Comparison of ENCODE assay signal across 21 cellular contexts in the genomic region with DNA sequence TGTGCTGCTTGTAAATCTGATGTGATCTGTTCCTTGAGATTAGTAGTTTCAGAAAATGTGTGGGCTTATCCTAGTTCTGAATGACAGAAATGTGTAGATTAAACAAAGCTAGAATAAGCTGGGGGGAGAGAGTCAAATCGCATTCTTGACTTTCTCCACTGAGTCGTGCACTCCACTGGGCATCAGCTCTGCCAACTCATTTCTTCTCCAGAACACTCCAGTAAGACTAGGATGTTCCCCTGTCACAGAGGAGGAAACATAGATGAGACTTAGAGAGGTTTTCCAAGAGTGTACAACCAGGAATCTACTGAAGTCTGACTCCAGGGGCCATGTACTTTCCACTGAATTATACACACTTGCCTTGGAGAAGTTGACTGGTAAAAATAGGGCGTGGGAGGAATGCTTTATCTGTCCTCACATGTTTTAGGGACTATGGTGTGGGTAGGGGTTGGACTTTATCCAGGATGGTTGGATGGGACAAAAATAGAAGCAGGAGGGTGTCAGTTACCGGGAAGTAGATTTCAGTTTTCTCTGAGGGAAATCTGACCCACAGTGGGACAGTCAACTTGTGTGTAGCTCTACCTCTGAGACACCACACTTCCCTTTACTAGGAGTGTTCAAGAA.
DNase-seq lines count a peak whose midpoint lies in the region; ATAC-seq and TF ChIP-seq lines count a peak whose summit lies in the region.
"Had no signal": no experiment of that assay in that cellular context is flagged by ENCODE, and none has a peak within 500 bp of the region (broad histone marks: within the 10 kb centered on the region; RNA-seq: fewer than 3 reads in every experiment).

No MANE protein-coding gene starts in this region.

- H3K9me3 ChIP-seq in right cardiac atrium (ENCODE audit: control insufficient read depth, low read length), result no peaks in the 10 kb centered on the region
- no peaks in the 10 kb centered on the region for H3K9me3 ChIP-seq in naive thymus-derived CD4-positive, alpha-beta T cell (ENCODE audit: control insufficient read depth in 2 of 3, low read length in 3 of 3)
- H3K9me3 ChIP-seq: BLaER1, prostate gland, spleen, upper lobe of right lung had no signal

- ATAC-seq in Right ventricle myocardium inferior, result peak; percentile 72
- peak; percentile 76 to 80 for ATAC-seq in right cardiac atrium
- ATAC-seq in naive thymus-derived CD4-positive, alpha-beta T cell, result no peak
- no peak for ATAC-seq in natural killer cell treated with Interleukin-12 subunit alpha and Interleukin-12 subunit beta and Interleukin-15 and Interleukin-18, amount 100 ng/mL, for 72 hours
- ATAC-seq: T-helper 17 cell, upper lobe of right lung had no signal

- no peak overlapping the region for H3K4me3 Mint-ChIP-seq in naive thymus-derived CD4-positive, alpha-beta T cell
- no peak overlapping the region for H3K4me3 Mint-ChIP-seq in natural killer cell treated with Interleukin-12 subunit alpha and Interleukin-12 subunit beta and Interleukin-15 and Interleukin-18, amount 100 ng/mL, for 72 hours
- H3K4me3 Mint-ChIP-seq: IgD-negative memory B cell, T-helper 17 cell had no signal

- no peaks in the 10 kb centered on the region for H3K27me3 Mint-ChIP-seq in naive thymus-derived CD4-positive, alpha-beta T cell
- H3K27me3 Mint-ChIP-seq in natural killer cell treated with Interleukin-12 subunit alpha and Interleukin-12 subunit beta and Interleukin-15 and Interleukin-18, amount 100 ng/mL, for 72 hours, result peaks cover 0 to 6% of the 10 kb centered on the region in 2 donors
- H3K27me3 Mint-ChIP-seq: IgD-negative memory B cell, T-helper 17 cell had no signal

- H3K4me3 ChIP-seq in choroid plexus epithelial cell (ENCODE audit: low read depth, low read length) (no peak overlapping the region), right cardiac atrium (ENCODE audit: low read length) (no peak overlapping the region)
- H3K4me3 ChIP-seq in naive thymus-derived CD4-positive, alpha-beta T cell (ENCODE audit: low read length), result no peak overlapping the region
- H3K4me3 ChIP-seq: BLaER1, prostate gland, spleen, upper lobe of right lung had no signal

- H3K36me3 Mint-ChIP-seq in naive thymus-derived CD4-positive, alpha-beta T cell, result peaks cover 0 to 15% (median 0%) of the 10 kb centered on the region in 5 donors
- H3K36me3 Mint-ChIP-seq in natural killer cell treated with Interleukin-12 subunit alpha and Interleukin-12 subunit beta and Interleukin-15 and Interleukin-18, amount 100 ng/mL, for 72 hours, result no peaks in the 10 kb centered on the region

- CTCF ChIA-PET in naive thymus-derived CD4-positive, alpha-beta T cell (lab: Charles Lee), result no interaction called here

- TF ChIP-seq CTCF in choroid plexus epithelial cell (conservative IDR thresholded peaks at IDR 0.05; ENCODE audit: low read depth, low read length), result no peak

- intact Hi-C loops in Right ventricle myocardium inferior (cut with DNase I) (no loop called here), cardiac septum (cut with DNase I) (loop anchor here (1.0 kb wide), 1 partner anchor 41 kb away; no protein-coding TSS in a partner anchor), right cardiac atrium (cut with DNase I) (no loop called here)
- intact Hi-C loops in naive thymus-derived CD4-positive, alpha-beta T cell (cut with micrococcal nuclease), result no loop called here

- no peak for DNase-seq in Right ventricle myocardium inferior (ENCODE audit: missing footprints)
- DNase-seq in cardiac septum (ENCODE audit: low spot score), result no peak
- peak; percentile 16 for DNase-seq in choroid plexus epithelial cell (ENCODE audit: low read depth)
- no peak for DNase-seq in right cardiac atrium
- DNase-seq in naive thymus-derived CD4-positive, alpha-beta T cell, result no peak
- DNase-seq in activated CD8-positive, alpha-beta memory T cell treated with anti-CD3 and anti-CD28 coated beads for 24 hours, result no peak
- no peak for DNase-seq in natural killer cell treated with Interleukin-12 subunit alpha and Interleukin-12 subunit beta and Interleukin-15 and Interleukin-18, amount 100 ng/mL, for 72 hours (ENCODE audit: low spot score)
- DNase-seq in Ammon's horn (ENCODE audit: low spot score), result no peak
- DNase-seq: activated CD4-positive, alpha-beta T cell treated with anti-CD3 and anti-CD28 coated beads, Interleukin-2, amount 50 U/mL, for 4 hours; activated gamma-delta T cell; activated T-cell treated with anti-CD3 and anti-CD28 coated beads for 4 hours; NCI-H1694; NCI-H82; spleen; stimulated activated CD4-positive, alpha-beta T cell treated with anti-CD3 and anti-CD28 coated beads, Interleukin-4, amount 100 ng/mL, for 4 hours; T-helper 17 cell; upper lobe of right lung had no signal

- peaks cover 0 to 2% (median 0%) of the 10 kb centered on the region in 11 donors for H3K9me3 Mint-ChIP-seq in naive thymus-derived CD4-positive, alpha-beta T cell
- H3K9me3 Mint-ChIP-seq in natural killer cell treated with Interleukin-12 subunit alpha and Interleukin-12 subunit beta and Interleukin-15 and Interleukin-18, amount 100 ng/mL, for 72 hours, result no peaks in the 10 kb centered on the region
- H3K9me3 Mint-ChIP-seq: IgD-negative memory B cell had no signal

- POLR2A ChIA-PET in naive thymus-derived CD4-positive, alpha-beta T cell (lab: Charles Lee), result no interaction called here

- peaks cover 0 to 2% (median 0%) of the 10 kb centered on the region in 7 donors for H3K4me1 Mint-ChIP-seq in naive thymus-derived CD4-positive, alpha-beta T cell
- H3K4me1 Mint-ChIP-seq in natural killer cell treated with Interleukin-12 subunit alpha and Interleukin-12 subunit beta and Interleukin-15 and Interleukin-18, amount 100 ng/mL, for 72 hours (ENCODE audit: low read depth in 2 of 2), result no peaks in the 10 kb centered on the region
- H3K4me1 Mint-ChIP-seq: T-helper 17 cell had no signal

- no peaks in the 10 kb centered on the region for H3K36me3 ChIP-seq in naive thymus-derived CD4-positive, alpha-beta T cell (ENCODE audit: control insufficient read depth in 2 of 3, insufficient read depth in 3 of 3, low read length in 3 of 3)
- H3K36me3 ChIP-seq: BLaER1, prostate gland, spleen, upper lobe of right lung had no signal

- H3K4me1 ChIP-seq in right cardiac atrium (ENCODE audit: control insufficient read depth, insufficient read depth, low read length), result peaks cover 2% of the 10 kb centered on the region
- H3K4me1 ChIP-seq in naive thymus-derived CD4-positive, alpha-beta T cell (ENCODE audit: control insufficient read depth in 2 of 2, insufficient read depth in 2 of 2, low read length in 2 of 2), result no peaks in the 10 kb centered on the region
- H3K4me1 ChIP-seq: BLaER1, prostate gland, spleen, upper lobe of right lung had no signal

- WGBS in right cardiac atrium, result 63% methylated on average over 4 of the region's 4 CpGs

- no peak overlapping the region for H3K27ac Mint-ChIP-seq in naive thymus-derived CD4-positive, alpha-beta T cell
- no peak overlapping the region for H3K27ac Mint-ChIP-seq in natural killer cell treated with Interleukin-12 subunit alpha and Interleukin-12 subunit beta and Interleukin-15 and Interleukin-18, amount 100 ng/mL, for 72 hours
- H3K27ac Mint-ChIP-seq: T-helper 17 cell had no signal

- H3K27me3 ChIP-seq in right cardiac atrium (ENCODE audit: control insufficient read depth, insufficient read depth), result no peaks in the 10 kb centered on the region
- H3K27me3 ChIP-seq in naive thymus-derived CD4-positive, alpha-beta T cell (ENCODE audit: control insufficient read depth in 2 of 2, insufficient read depth in 2 of 2, low read length in 2 of 2), result no peaks in the 10 kb centered on the region
- H3K27me3 ChIP-seq: BLaER1, spleen, upper lobe of right lung had no signal

- H3K27ac ChIP-seq in right cardiac atrium (ENCODE audit: low read length), result peak overlapping the region; percentile 58
- no peak overlapping the region for H3K27ac ChIP-seq in naive thymus-derived CD4-positive, alpha-beta T cell (ENCODE audit: low read depth, low read length)
- H3K27ac ChIP-seq: BLaER1, prostate gland, spleen, upper lobe of right lung, VCaP had no signal

Comparison
In these comparisons a context has a peak if more than half of its experiments do, and no peak if none do; other contexts are left out.
1. ATAC-seq: peak in Right ventricle myocardium inferior (single experiment) and right cardiac atrium (2 of 2); none in naive thymus-derived CD4-positive, alpha-beta T cell (single experiment) and natural killer cell treated with Interleukin-12 subunit alpha and Interleukin-12 subunit beta and Interleukin-15 and Interleukin-18, amount 100 ng/mL, for 72 hours (0 of 2).